ENCODE assay signal across 7 cellular contexts in the genomic region with DNA sequence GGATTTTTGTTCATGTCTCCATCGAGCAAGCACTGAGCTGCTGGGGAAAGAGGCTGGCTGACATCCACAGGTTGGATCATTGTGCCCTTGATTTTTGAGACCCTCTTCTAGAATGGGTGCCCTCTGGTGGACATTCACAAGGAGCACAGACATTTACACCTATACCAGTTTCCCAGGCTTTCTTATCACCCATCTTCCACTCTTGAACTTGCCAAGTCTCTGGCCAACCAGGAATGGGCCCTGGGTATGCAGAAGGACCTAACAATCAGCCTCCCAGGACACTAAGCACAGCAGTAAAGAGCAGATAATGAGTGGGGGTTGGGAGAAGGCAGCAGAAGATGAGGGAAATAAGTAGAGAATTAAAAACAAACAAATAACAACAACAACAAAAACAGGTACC. TPM values are rescaled to one million over a fixed set of nuclear protein-coding genes. Genes with fewer than 3 reads are reported as not detected.
DNase-seq lines count a peak whose midpoint lies in the region; ATAC-seq and TF ChIP-seq lines count a peak whose summit lies in the region.

No MANE protein-coding gene starts in this region.

- H3K4me3 ChIP-seq in epithelial cell of proximal tubule (ENCODE audit: low read depth, low read length) (no peak overlapping the region), upper lobe of left lung (no peak overlapping the region)

- no peak overlapping the region for H3K4me3 Mint-ChIP-seq in activated CD8-positive, alpha-beta T cell treated with anti-CD3 and anti-CD28 coated beads for 36 hours
- H3K4me3 Mint-ChIP-seq in natural killer cell: no peak overlapping the region

- H3K4me1 Mint-ChIP-seq in activated CD8-positive, alpha-beta T cell treated with anti-CD3 and anti-CD28 coated beads for 36 hours (ENCODE audit: low read depth): peaks cover 2% of the 10 kb centered on the region
- peaks cover 2 to 7% of the 10 kb centered on the region in 2 donors for H3K4me1 Mint-ChIP-seq in natural killer cell

- no peaks in the 10 kb centered on the region for H3K36me3 Mint-ChIP-seq in activated CD8-positive, alpha-beta T cell treated with anti-CD3 and anti-CD28 coated beads for 36 hours (ENCODE audit: low read depth)
- no peaks in the 10 kb centered on the region for H3K36me3 Mint-ChIP-seq in natural killer cell

- no peaks in the 10 kb centered on the region for H3K9me3 ChIP-seq in upper lobe of left lung

- peaks cover 2% of the 10 kb centered on the region for H3K27me3 Mint-ChIP-seq in activated CD8-positive, alpha-beta T cell treated with anti-CD3 and anti-CD28 coated beads for 36 hours
- H3K27me3 Mint-ChIP-seq in natural killer cell (ENCODE audit: low read depth in 2 of 2): peaks cover 0 to 15% of the 10 kb centered on the region in 2 donors

- intact Hi-C loops in activated CD8-positive, alpha-beta T cell treated with anti-CD3 and anti-CD28 coated beads for 36 hours (cut with micrococcal nuclease): loop anchor here (2.0 kb wide), 1 partner anchor 223 kb away; no protein-coding TSS in a partner anchor
- intact Hi-C loops in natural killer cell (cut with micrococcal nuclease): loop anchor here (1.0 kb wide), 1 partner anchor 224 kb away; no protein-coding TSS in a partner anchor

- no peak overlapping the region for H3K27ac Mint-ChIP-seq in activated CD8-positive, alpha-beta T cell treated with anti-CD3 and anti-CD28 coated beads for 36 hours
- H3K27ac Mint-ChIP-seq in natural killer cell: no peak overlapping the region

- ATAC-seq in HG03460 (IDR thresholded peaks at IDR 0.05; ENCODE audit: unreplicated experiment) (peak; percentile 57), natural killer cell (peak; percentile 69 to 85 (median 76)), upper lobe of left lung (ENCODE audit: low FRiP score in 2 of 2) (peak; percentile 61 to 83)
- peak; percentile 93 for ATAC-seq in activated CD8-positive, alpha-beta T cell treated with anti-CD3 and anti-CD28 coated beads for 36 hours

- DNase-seq in NCI-H526 (lab: John Stamatoyannopoulos, UW) (peak; percentile 73 to 86), epithelial cell of proximal tubule (ENCODE audit: low read depth) (no peak), natural killer cell (no peak), upper lobe of left lung (peak in 1 of 2 donors; percentile 40)
- peak; percentile 66 for DNase-seq in activated CD8-positive, alpha-beta T cell treated with anti-CD3 and anti-CD28 coated beads for 36 hours

- H3K36me3 ChIP-seq in upper lobe of left lung: no peaks in the 10 kb centered on the region

- peak; percentile 84 for TF ChIP-seq CTCF in GM12873 (IDR thresholded peaks at IDR 0.05; ENCODE audit: insufficient read depth, low read depth, low read length, missing control alignments)
- peak; percentile 75 for TF ChIP-seq CTCF in activated CD8-positive, alpha-beta T cell treated with anti-CD3 and anti-CD28 coated beads for 36 hours (IDR thresholded peaks at IDR 0.05)
- TF ChIP-seq CTCF in epithelial cell of proximal tubule (conservative IDR thresholded peaks at IDR 0.05; ENCODE audit: low read depth, low read length): peak; percentile 73
- peak; percentile 53 for TF ChIP-seq CTCF in natural killer cell (IDR thresholded peaks at IDR 0.05)
- TF ChIP-seq CTCF in upper lobe of left lung (IDR thresholded peaks at IDR 0.05): peak in 5 of 6 experiments; percentile 54 to 65 (median 61)

- 0 to 5% methylated on average over 1 of the region's 1 CpG for WGBS in upper lobe of left lung, 2 donors

- no peak for TF ChIP-seq EP300 in upper lobe of left lung (IDR thresholded peaks at IDR 0.05)

- H3K27ac ChIP-seq in upper lobe of left lung: no peak overlapping the region

- POLR2A ChIA-PET in activated CD8-positive, alpha-beta T cell treated with anti-CD3 and anti-CD28 coated beads for 36 hours (lab: Charles Lee): no interaction called here

- CTCF ChIA-PET in activated CD8-positive, alpha-beta T cell treated with anti-CD3 and anti-CD28 coated beads for 36 hours (lab: Charles Lee): interaction anchor here (0.6 to 4.4 kb wide), 19 partner anchors 8 to 560 kb away, joined by 3 to 40 read pairs (median 3); a partner anchor contains a TSS

- H3K4me1 ChIP-seq in upper lobe of left lung: peaks cover 2 to 4% (median 3%) of the 10 kb centered on the region in 4 donors

- no peaks in the 10 kb centered on the region for H3K27me3 ChIP-seq in upper lobe of left lung

- no peak for TF ChIP-seq POLR2A in upper lobe of left lung (IDR thresholded peaks at IDR 0.05)

- H3K9me3 Mint-ChIP-seq in activated CD8-positive, alpha-beta T cell treated with anti-CD3 and anti-CD28 coated beads for 36 hours: no peaks in the 10 kb centered on the region
- H3K9me3 Mint-ChIP-seq in natural killer cell: no peaks in the 10 kb centered on the region

RNA-seq across cellular contexts. Expression of a gene that starts 5.7 kb away (rescaled TPM):
- 10 to 100 TPM; 44.4 to 45.8 TPM for total RNA-seq in activated CD8-positive, alpha-beta T cell treated with anti-CD3 and anti-CD28 coated beads for 36 hours
- total RNA-seq in epithelial cell of proximal tubule (15.3 and 24.5 TPM in 2 replicates), natural killer cell (10 to 100 TPM; 65.2 to 97.8 (median 67.5) TPM), upper lobe of left lung (10 to 100 TPM; 15.3 to 58.7 (median 28.8) TPM)

RNA-seq across cellular contexts. Expression of a gene that starts 22.9 kb away (rescaled TPM):
- under 1 TPM in 1 of 2 experiments, not detected in 1; 0.16 TPM for total RNA-seq in activated CD8-positive, alpha-beta T cell treated with anti-CD3 and anti-CD28 coated beads for 36 hours
- total RNA-seq in epithelial cell of proximal tubule: 8.5 and 26.8 TPM in 2 replicates
- total RNA-seq in natural killer cell: under 1 TPM in 2 of 3 donors, not detected in 1; 0.28 to 0.32 TPM
- total RNA-seq in upper lobe of left lung: 10 to 100 TPM; 10.3 to 28.6 (median 24.3) TPM

Comparison
In these comparisons a context has a peak if more than half of its experiments do, and no peak if none do; other contexts are left out.
1. DNase-seq: peak in NCI-H526 (2 of 2) and activated CD8-positive, alpha-beta T cell treated with anti-CD3 and anti-CD28 coated beads for 36 hours (single experiment); none in epithelial cell of proximal tubule (single experiment) and natural killer cell (single experiment).
2. Peak in every context shown above with its lines, with median percentiles within 50 percentile points of each other: CTCF ChIP-seq and ATAC-seq.